In genomic region chr17:81635973-81636504, GRCh38 we compare ENCODE assay signal across 1 cellular context.
TF ChIP-seq lines count a peak whose summit lies in the region.

No MANE protein-coding gene starts in this region.

TF ChIP-seq in IMR-90, 13 proteins besides CTCF, POLR2A, EP300 and RAD21:
- TF ChIP-seq ELK1 (IDR thresholded peaks at IDR 0.05; ENCODE audit: borderline replicate concordance, low read depth, low read length) (no peak), SMC3 (IDR thresholded peaks at IDR 0.05; ENCODE audit: low read depth, low read length) (no peak), MAZ (IDR thresholded peaks at IDR 0.05; ENCODE audit: borderline replicate concordance, low read depth, low read length) (no peak), CEBPB (IDR thresholded peaks at IDR 0.05; ENCODE audit: low read depth, low read length) (no peak), USF2 (IDR thresholded peaks at IDR 0.05; ENCODE audit: low read depth, low read length) (no peak), BHLHE40 (IDR thresholded peaks at IDR 0.05; ENCODE audit: low read depth, low read length) (no peak), MXI1 (IDR thresholded peaks at IDR 0.05; ENCODE audit: borderline replicate concordance, low read depth, low read length) (0 out of 2 replicates have a peak, but pooled peaks have one; percentile 20), RFX5 (IDR thresholded peaks at IDR 0.05; ENCODE audit: low read depth, low read length) (peak; percentile 93), RCOR1 (IDR thresholded peaks at IDR 0.05; ENCODE audit: insufficient replicate concordance, low read length) (no peak), MAFK (IDR thresholded peaks at IDR 0.05; ENCODE audit: low read depth, low read length) (no peak)
